ENCODE assay signal across 9 cellular contexts in the genomic region with DNA sequence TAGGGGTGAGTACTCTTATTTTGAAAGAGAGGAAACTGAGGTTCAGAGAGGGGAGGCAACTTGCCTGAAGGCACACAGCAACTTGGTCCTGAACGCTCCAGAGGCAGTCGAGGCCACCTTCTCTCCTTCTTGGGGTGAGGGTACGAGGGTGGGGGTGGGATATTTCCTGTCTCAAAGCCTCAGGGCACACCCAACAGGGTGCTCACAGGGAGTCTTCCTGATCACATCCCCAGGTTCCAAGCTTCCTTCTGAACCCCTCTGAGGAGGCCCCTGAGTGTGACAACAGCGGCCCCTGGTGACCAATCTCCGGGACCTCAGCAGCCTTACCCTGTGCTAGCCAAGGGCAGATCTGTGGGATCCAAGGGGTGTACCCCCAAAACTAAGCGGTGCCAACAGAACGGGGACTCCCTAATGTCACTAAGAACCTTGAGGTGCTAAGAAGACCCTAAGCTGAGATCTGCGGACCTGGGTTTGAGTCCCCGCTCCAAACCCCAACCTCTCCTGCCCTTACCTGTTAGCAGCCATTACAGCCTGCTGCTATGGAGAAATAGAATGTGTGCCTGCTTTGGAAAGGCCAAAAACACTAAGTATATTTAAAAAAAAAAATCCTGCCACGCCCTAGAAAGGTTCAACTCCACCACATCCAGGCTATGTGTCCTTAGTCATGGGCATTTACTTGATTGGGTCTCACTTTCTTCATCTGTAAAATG. TPM values are rescaled to one million over a fixed set of nuclear protein-coding genes. Genes with fewer than 3 reads are reported as not detected.
DNase-seq lines count a peak whose midpoint lies in the region; ATAC-seq and TF ChIP-seq lines count a peak whose summit lies in the region.
"Had no signal": no experiment of that assay in that cellular context is flagged by ENCODE, and none has a peak within 500 bp of the region (broad histone marks: within the 10 kb centered on the region; RNA-seq: fewer than 3 reads in every experiment).

No MANE protein-coding gene starts in this region.

- peaks cover 0 to 16% (median 0%) of the 10 kb centered on the region in 12 donors for H3K4me1 ChIP-seq in heart left ventricle
- H3K4me1 ChIP-seq in aorta (ENCODE audit: control insufficient read depth in 1 of 2, insufficient read depth in 2 of 2, low read length in 2 of 2): no peaks in the 10 kb centered on the region

- TF ChIP-seq CTCF in LNCaP clone FGC (IDR thresholded peaks at IDR 0.05; ENCODE audit: control insufficient read depth, extremely low read depth, insufficient read depth) (peak; percentile 82), SU-DHL-6 (IDR thresholded peaks at IDR 0.05; ENCODE audit: insufficient read depth, low read length, poor library complexity, severe bottlenecking) (peak; percentile 93), heart left ventricle (IDR thresholded peaks at IDR 0.05) (peak; percentile 78 to 96 (median 86))

- 17 to 20% (median 18%) methylated on average over 9 to 10 of the region's 10 CpGs for WGBS in heart left ventricle, 4 donors
- WGBS in aorta, 2 donors: 16% methylated on average over 10 of the region's 10 CpGs

- intact Hi-C loops in heart left ventricle (cut with DNase I) (loop anchor here (1.0 to 10.0 kb wide), 14 partner anchors 58 to 351 kb away; a partner anchor contains a TSS), aorta (cut with DNase I) (loop anchor here (2.0 to 10.0 kb wide), 4 partner anchors 179 to 351 kb away; no protein-coding TSS in a partner anchor)

- H3K4me1 Mint-ChIP-seq in activated naive CD8-positive, alpha-beta T cell treated with anti-CD3 and anti-CD28 coated beads, Interleukin-2, amount 10 ng/mL, durations not matched to agents 7 days and 5 days: peaks cover 13% of the 10 kb centered on the region

- peak; percentile 76 for DNase-seq in G401 (ENCODE audit: low spot score)
- no peak for DNase-seq in LNCaP clone FGC (ENCODE audit: low read depth)
- DNase-seq in activated naive CD8-positive, alpha-beta T cell treated with anti-CD3 and anti-CD28 coated beads, Interleukin-2, amount 10 ng/mL, durations not matched to agents 7 days and 5 days: peak; percentile 78
- DNase-seq in heart left ventricle: peak; percentile 67 to 84 (median 68)
- DNase-seq in putamen (ENCODE audit: low spot score): peak; percentile 71
- peak; percentile 81 to 91 for DNase-seq in aorta

- no peak overlapping the region for H3K4me3 Mint-ChIP-seq in activated naive CD8-positive, alpha-beta T cell treated with anti-CD3 and anti-CD28 coated beads, Interleukin-2, amount 10 ng/mL, durations not matched to agents 7 days and 5 days

- H3K36me3 ChIP-seq in SU-DHL-6 (ENCODE audit: low read length): no peaks in the 10 kb centered on the region
- H3K36me3 ChIP-seq in heart left ventricle: no peaks in the 10 kb centered on the region
- no peaks in the 10 kb centered on the region for H3K36me3 ChIP-seq in aorta (ENCODE audit: control insufficient read depth in 1 of 2, insufficient read depth in 2 of 2, low read length in 1 of 2)

- POLR2A ChIA-PET in activated naive CD8-positive, alpha-beta T cell treated with anti-CD3 and anti-CD28 coated beads, Interleukin-2, amount 10 ng/mL, durations not matched to agents 7 days and 5 days (lab: Charles Lee): interaction anchor here (0.6 kb wide), 1 partner anchor 260 kb away, joined by 5 read pairs; no protein-coding TSS in a partner anchor

- H3K9me2 ChIP-seq in SU-DHL-6 (replicated peaks; ENCODE audit: insufficient read depth, low read length): no peaks in the 10 kb centered on the region

- H3K4me3 ChIP-seq in LNCaP clone FGC (ENCODE audit: low read depth, low read length) (no peak overlapping the region), SU-DHL-6 (ENCODE audit: insufficient read depth, low read length, poor library complexity, severe bottlenecking) (no peak overlapping the region), heart left ventricle (no peak overlapping the region), aorta (ENCODE audit: low read length in 2 of 2) (no peak overlapping the region)

- peaks cover 2% of the 10 kb centered on the region for H3K36me3 Mint-ChIP-seq in activated naive CD8-positive, alpha-beta T cell treated with anti-CD3 and anti-CD28 coated beads, Interleukin-2, amount 10 ng/mL, durations not matched to agents 7 days and 5 days

- no peaks in the 10 kb centered on the region for H4K20me1 ChIP-seq in SU-DHL-6 (ENCODE audit: low read depth, low read length)

- H3K4me2 ChIP-seq in SU-DHL-6 (ENCODE audit: low read depth, low read length, poor library complexity, severe bottlenecking): no peak overlapping the region

- no peak overlapping the region for H2AFZ ChIP-seq in SU-DHL-6 (ENCODE audit: low read depth, low read length, severe bottlenecking)

- H3K27ac ChIP-seq in SU-DHL-6 (ENCODE audit: low read depth, low read length) (no peak overlapping the region), heart left ventricle (no peak overlapping the region), aorta (ENCODE audit: low read depth in 1 of 2, low read length in 2 of 2) (no peak overlapping the region)
- H3K27ac ChIP-seq: epithelial cell of prostate had no signal

- no peaks in the 10 kb centered on the region for H3F3A ChIP-seq in SU-DHL-6 (ENCODE audit: insufficient read depth)

- no peak overlapping the region for H3K9ac ChIP-seq in SU-DHL-6 (ENCODE audit: low read length)

- H3K9me3 ChIP-seq in SU-DHL-6 (ENCODE audit: insufficient read depth, low read length) (no peaks in the 10 kb centered on the region), heart left ventricle (peaks cover 0 to 15% (median 5%) of the 10 kb centered on the region in 12 donors), aorta (ENCODE audit: control insufficient read depth, low read length) (no peaks in the 10 kb centered on the region)

- TF ChIP-seq POLR2A in heart left ventricle (IDR thresholded peaks at IDR 0.05): no peak

- H3K9me3 Mint-ChIP-seq in activated naive CD8-positive, alpha-beta T cell treated with anti-CD3 and anti-CD28 coated beads, Interleukin-2, amount 10 ng/mL, durations not matched to agents 7 days and 5 days: peaks cover 2% of the 10 kb centered on the region

- in situ Hi-C loops in G401 (cut with HindIII; ENCODE audit: low sequenced_read_pairs): no loop called here

- H3K27me3 ChIP-seq in SU-DHL-6 (ENCODE audit: low read length) (no peaks in the 10 kb centered on the region), heart left ventricle (peaks cover 0 to 2% (median 0%) of the 10 kb centered on the region in 9 donors), aorta (ENCODE audit: control insufficient read depth in 1 of 2, insufficient read depth in 2 of 2, low read length in 1 of 2) (no peaks in the 10 kb centered on the region)

- peaks cover 2% of the 10 kb centered on the region for H3K27me3 Mint-ChIP-seq in activated naive CD8-positive, alpha-beta T cell treated with anti-CD3 and anti-CD28 coated beads, Interleukin-2, amount 10 ng/mL, durations not matched to agents 7 days and 5 days

- no peak overlapping the region for H3K27ac Mint-ChIP-seq in activated naive CD8-positive, alpha-beta T cell treated with anti-CD3 and anti-CD28 coated beads, Interleukin-2, amount 10 ng/mL, durations not matched to agents 7 days and 5 days

- no peaks in the 10 kb centered on the region for H3K79me2 ChIP-seq in SU-DHL-6 (ENCODE audit: insufficient read depth, low read length)

- peak; percentile 74 for ATAC-seq in activated naive CD8-positive, alpha-beta T cell treated with anti-CD3 and anti-CD28 coated beads, Interleukin-2, amount 10 ng/mL, durations not matched to agents 7 days and 5 days (ENCODE audit: low read depth)
- ATAC-seq in heart left ventricle (peak; percentile 75 to 86 (median 80)), aorta (ENCODE audit: low FRiP score) (peak; percentile 63), HG03442 (IDR thresholded peaks at IDR 0.05; ENCODE audit: unreplicated experiment) (no peak)

RNA-seq across cellular contexts. Expression of a gene that starts 57.9 kb away (rescaled TPM):
- not detected in 2 replicates for total RNA-seq in G401 (2014; rRNA removed; shearing (Covaris generic))
- total RNA-seq in activated naive CD8-positive, alpha-beta T cell treated with anti-CD3 and anti-CD28 coated beads, Interleukin-2, amount 10 ng/mL, durations not matched to agents 7 days and 5 days: not detected
- total RNA-seq in heart left ventricle (1 to 10 TPM in 2 of 9 donors, under 1 TPM in 6, not detected in 1; 0.17 to 3.9 (median 0.32) TPM), aorta (1 to 10 TPM; 2.5 to 3.9 TPM)
- polyA plus RNA-seq in heart left ventricle (under 1 TPM; 0.19 TPM), aorta (1 to 10 TPM in 1 of 2 donors, under 1 TPM in 1; 0.08 to 1.3 TPM)
